In genomic region chrX:104113237-104113965, GRCh38 we compare ENCODE assay signal across 8 cellular contexts. TPM values are rescaled to one million over a fixed set of nuclear protein-coding genes. Genes with fewer than 3 reads are reported as not detected.
DNase-seq lines count a peak whose midpoint lies in the region; ATAC-seq and TF ChIP-seq lines count a peak whose summit lies in the region.

No MANE protein-coding gene starts in this region.

- H3K9me3 Mint-ChIP-seq in activated CD4-positive, alpha-beta T cell treated with anti-CD3 and anti-CD28 coated beads, Interleukin-2, amount 10 ng/mL, durations not matched to agents 7 days and 5 days: no peaks in the 10 kb centered on the region

- ATAC-seq in HG03045 (IDR thresholded peaks at IDR 0.05; ENCODE audit: unreplicated experiment): peak; percentile 41

- H3K4me3 Mint-ChIP-seq in activated CD4-positive, alpha-beta T cell treated with anti-CD3 and anti-CD28 coated beads, Interleukin-2, amount 10 ng/mL, durations not matched to agents 7 days and 5 days: peak overlapping the region; percentile 76

- TF ChIP-seq CTCF in GM12874 (IDR thresholded peaks at IDR 0.05; ENCODE audit: insufficient read depth, low read depth, low read length): peak; percentile 57
- TF ChIP-seq CTCF in dorsolateral prefrontal cortex (IDR thresholded peaks at IDR 0.05 in 54 of 56, conservative IDR thresholded peaks at IDR 0.05 in 2 of 56; ENCODE audit: low read depth in 1 of 56, partially characterized antibody in 56 of 56): peak in 55 of 56 donors; percentile 20 to 63 (median 51)

- H3K4me1 Mint-ChIP-seq in activated CD4-positive, alpha-beta T cell treated with anti-CD3 and anti-CD28 coated beads, Interleukin-2, amount 10 ng/mL, durations not matched to agents 7 days and 5 days: peaks cover 44% of the 10 kb centered on the region

- H3K4me3 ChIP-seq in dorsolateral prefrontal cortex: peak overlapping the region in 58 of 59 donors; percentile 15 to 76 (median 62)

- POLR2A ChIA-PET in activated CD4-positive, alpha-beta T cell treated with anti-CD3 and anti-CD28 coated beads, Interleukin-2, amount 10 ng/mL, durations not matched to agents 7 days and 5 days (lab: Charles Lee): no interaction called here

- CTCF ChIA-PET in activated CD4-positive, alpha-beta T cell treated with anti-CD3 and anti-CD28 coated beads, Interleukin-2, amount 10 ng/mL, durations not matched to agents 7 days and 5 days (lab: Charles Lee): interaction anchor here (0.7 to 2.0 kb wide), 5 partner anchors 10 to 46 kb away, joined by 3 to 8 read pairs (median 4); partner anchors contain the start of gene SLC25A53

- DNase-seq in 8988T (peak; percentile 24), NCI-H2196 (lab: John Stamatoyannopoulos, UW; ENCODE audit: unreplicated experiment) (peak; percentile 50), dorsolateral prefrontal cortex (peak; percentile 35 to 69 (median 60)), lung microvascular endothelial cell (ENCODE audit: low read depth in 2 of 2) (peak; percentile 35 to 54)
- DNase-seq in activated CD4-positive, alpha-beta T cell treated with anti-CD3 and anti-CD28 coated beads, Interleukin-2, amount 10 ng/mL, durations not matched to agents 7 days and 5 days: peak; percentile 55
- peak; percentile 6 for DNase-seq in stimulated activated CD8-positive, alpha-beta memory T cell treated with anti-CD3 and anti-CD28 coated beads, Interleukin-12 subunit alpha, Interleukin-12 subunit beta, amount 100 ng/mL, for 4 hours (ENCODE audit: low read depth)

- intact Hi-C loops in dorsolateral prefrontal cortex (cut with DNase I): no loop called here

- peaks cover 3% of the 10 kb centered on the region for H3K27me3 Mint-ChIP-seq in activated CD4-positive, alpha-beta T cell treated with anti-CD3 and anti-CD28 coated beads, Interleukin-2, amount 10 ng/mL, durations not matched to agents 7 days and 5 days

- no peaks in the 10 kb centered on the region for H3K36me3 Mint-ChIP-seq in activated CD4-positive, alpha-beta T cell treated with anti-CD3 and anti-CD28 coated beads, Interleukin-2, amount 10 ng/mL, durations not matched to agents 7 days and 5 days (ENCODE audit: low read depth)

- peaks cover 0 to 81% (median 27%) of the 10 kb centered on the region in 45 donors for H3K27me3 ChIP-seq in dorsolateral prefrontal cortex

- peak overlapping the region in 21 of 59 donors; percentile 4 to 84 (median 76) for H3K27ac ChIP-seq in dorsolateral prefrontal cortex

- H3K27ac Mint-ChIP-seq in activated CD4-positive, alpha-beta T cell treated with anti-CD3 and anti-CD28 coated beads, Interleukin-2, amount 10 ng/mL, durations not matched to agents 7 days and 5 days: peak overlapping the region; percentile 76

RNA-seq across cellular contexts. Expression of gene ZCCHC18, which starts 1.1 kb away (rescaled TPM):
- under 1 TPM; 0.64 to 0.65 TPM for total RNA-seq in activated CD4-positive, alpha-beta T cell treated with anti-CD3 and anti-CD28 coated beads, Interleukin-2, amount 10 ng/mL, durations not matched to agents 7 days and 5 days
- total RNA-seq in dorsolateral prefrontal cortex (10 to 100 TPM in 61 of 120 experiments, 1 to 10 TPM in 59; 4.4 to 17.6 (median 10.2) TPM), lung microvascular endothelial cell (0.87 and 1.4 TPM in 2 replicates)

RNA-seq across cellular contexts. Expression of gene TMSB15C, which starts 37.4 kb away (rescaled TPM):
- 1 to 10 TPM; 4.1 to 4.4 TPM for total RNA-seq in activated CD4-positive, alpha-beta T cell treated with anti-CD3 and anti-CD28 coated beads, Interleukin-2, amount 10 ng/mL, durations not matched to agents 7 days and 5 days
- 10 to 100 TPM in 3 of 120 experiments, 1 to 10 TPM in 117; 2.5 to 11.6 (median 5.1) TPM for total RNA-seq in dorsolateral prefrontal cortex
- 6.1 and 8.3 TPM in 2 replicates for total RNA-seq in lung microvascular endothelial cell

RNA-seq across cellular contexts. Expression of gene SLC25A53, which starts 43.4 kb away (rescaled TPM):
- total RNA-seq in activated CD4-positive, alpha-beta T cell treated with anti-CD3 and anti-CD28 coated beads, Interleukin-2, amount 10 ng/mL, durations not matched to agents 7 days and 5 days: 10 to 100 TPM in 1 of 2 experiments, 1 to 10 TPM in 1; 6.3 to 10.3 TPM
- 10 to 100 TPM in 99 of 120 experiments, 1 to 10 TPM in 21; 6.6 to 23.5 (median 12.7) TPM for total RNA-seq in dorsolateral prefrontal cortex
- 7.0 and 11.9 TPM in 2 replicates for total RNA-seq in lung microvascular endothelial cell

RNA-seq across cellular contexts. Expression of gene FAM199X, which starts 52.9 kb away (rescaled TPM):
- 10 to 100 TPM; 11.0 to 12.4 TPM for total RNA-seq in activated CD4-positive, alpha-beta T cell treated with anti-CD3 and anti-CD28 coated beads, Interleukin-2, amount 10 ng/mL, durations not matched to agents 7 days and 5 days
- total RNA-seq in dorsolateral prefrontal cortex: 10 to 100 TPM; 32.0 to 64.1 (median 48.5) TPM
- 19.6 and 22.4 TPM in 2 replicates for total RNA-seq in lung microvascular endothelial cell

Comparison
In these comparisons a context has a peak if more than half of its experiments do, and no peak if none do; other contexts are left out.
1. DNase-seq: peak in every context shown above with its lines; median percentile 60 in dorsolateral prefrontal cortex; 55 in activated CD4-positive, alpha-beta T cell treated with anti-CD3 and anti-CD28 coated beads, Interleukin-2, amount 10 ng/mL, durations not matched to agents 7 days and 5 days; 50 in NCI-H2196; 44 in lung microvascular endothelial cell; 24 in 8988T; 6 in stimulated activated CD8-positive, alpha-beta memory T cell treated with anti-CD3 and anti-CD28 coated beads, Interleukin-12 subunit alpha, Interleukin-12 subunit beta, amount 100 ng/mL, for 4 hours.